ENCODE assay signal across 13 cellular contexts in genomic region chr2:241673797-241674725, GRCh38. TPM values are rescaled to one million over a fixed set of nuclear protein-coding genes. Genes with fewer than 3 reads are reported as not detected.
A peak's percentile ranks its signal among the peaks of the same experiment; 100 is the strongest.
DNase-seq lines count a peak whose midpoint lies in the region; ATAC-seq, FAIRE-seq and TF ChIP-seq lines count a peak whose summit lies in the region.
"Had no signal": no experiment of that assay in that cellular context is flagged by ENCODE, and none has a peak within 500 bp of the region (broad histone marks: within the 10 kb centered on the region; RNA-seq: fewer than 3 reads in every experiment).

No MANE protein-coding gene starts in this region.

- H3K4me1 Mint-ChIP-seq in activated naive CD8-positive, alpha-beta T cell (ENCODE audit: low read depth), result no peaks in the 10 kb centered on the region
- H3K4me1 Mint-ChIP-seq in natural killer cell treated with Interleukin-12 subunit alpha and Interleukin-12 subunit beta and Interleukin-15 and Interleukin-18, amount 100 ng/mL, for 72 hours (ENCODE audit: low read depth in 2 of 2), result peaks cover 7 to 14% of the 10 kb centered on the region in 2 donors
- H3K4me1 Mint-ChIP-seq: memory B cell had no signal

- peak overlapping the region; percentile 46 for H3K27ac ChIP-seq in layer of hippocampus (ENCODE audit: low read depth, low read length)
- H3K27ac ChIP-seq: colonic mucosa, gastroesophageal sphincter had no signal

- no peaks in the 10 kb centered on the region for H3K9me3 Mint-ChIP-seq in activated naive CD8-positive, alpha-beta T cell (ENCODE audit: low read depth)
- H3K9me3 Mint-ChIP-seq in natural killer cell treated with Interleukin-12 subunit alpha and Interleukin-12 subunit beta and Interleukin-15 and Interleukin-18, amount 100 ng/mL, for 72 hours, result no peaks in the 10 kb centered on the region
- H3K9me3 Mint-ChIP-seq: memory B cell had no signal

- H3K27me3 Mint-ChIP-seq in activated naive CD8-positive, alpha-beta T cell, result no peaks in the 10 kb centered on the region
- H3K27me3 Mint-ChIP-seq in natural killer cell treated with Interleukin-12 subunit alpha and Interleukin-12 subunit beta and Interleukin-15 and Interleukin-18, amount 100 ng/mL, for 72 hours, result no peaks in the 10 kb centered on the region
- H3K27me3 Mint-ChIP-seq: memory B cell had no signal

- no peaks in the 10 kb centered on the region for H3K27me3 ChIP-seq in layer of hippocampus (ENCODE audit: control insufficient read depth, insufficient read depth, low read length)
- H3K27me3 ChIP-seq: colonic mucosa, gastroesophageal sphincter had no signal

- ATAC-seq in GM21576 (IDR thresholded peaks at IDR 0.05; ENCODE audit: unreplicated experiment) (no peak), GM19035 (IDR thresholded peaks at IDR 0.05; ENCODE audit: unreplicated experiment) (no peak)
- no peak for ATAC-seq in natural killer cell treated with Interleukin-12 subunit alpha and Interleukin-12 subunit beta and Interleukin-15 and Interleukin-18, amount 100 ng/mL, for 72 hours
- ATAC-seq: gastroesophageal sphincter had no signal

- no peak for FAIRE-seq in H54 (lab: Jason Lieb, UNC)

- H3K27ac Mint-ChIP-seq in activated naive CD8-positive, alpha-beta T cell, result peak overlapping the region; percentile 61
- peak overlapping the region in 1 of 2 donors; percentile 59 for H3K27ac Mint-ChIP-seq in natural killer cell treated with Interleukin-12 subunit alpha and Interleukin-12 subunit beta and Interleukin-15 and Interleukin-18, amount 100 ng/mL, for 72 hours
- H3K27ac Mint-ChIP-seq: memory B cell had no signal

- H3K4me3 Mint-ChIP-seq in activated naive CD8-positive, alpha-beta T cell, result no peak overlapping the region
- H3K4me3 Mint-ChIP-seq in natural killer cell treated with Interleukin-12 subunit alpha and Interleukin-12 subunit beta and Interleukin-15 and Interleukin-18, amount 100 ng/mL, for 72 hours, result no peak overlapping the region
- H3K4me3 Mint-ChIP-seq: memory B cell had no signal

- DNase-seq in Ammon's horn (ENCODE audit: low spot score), result peak; percentile 57
- peak; percentile 73 for DNase-seq in H54 (ENCODE audit: insufficient read length, low spot score)
- no peak for DNase-seq in natural killer cell treated with Interleukin-12 subunit alpha and Interleukin-12 subunit beta and Interleukin-15 and Interleukin-18, amount 100 ng/mL, for 72 hours (ENCODE audit: low spot score)
- no peak for DNase-seq in AML-193 (lab: John Stamatoyannopoulos, UW)
- DNase-seq: colonic mucosa, DMS153, T-helper 1 cell had no signal

- no peak for TF ChIP-seq POLR2A in H54 (IDR thresholded peaks at IDR 0.05; ENCODE audit: low read depth, low read length)

- no peaks in the 10 kb centered on the region for H3K36me3 Mint-ChIP-seq in activated naive CD8-positive, alpha-beta T cell
- H3K36me3 Mint-ChIP-seq in natural killer cell treated with Interleukin-12 subunit alpha and Interleukin-12 subunit beta and Interleukin-15 and Interleukin-18, amount 100 ng/mL, for 72 hours, result no peaks in the 10 kb centered on the region

RNA-seq across cellular contexts. Expression of gene DTYMK, which starts 12.6 kb away (rescaled TPM):
- total RNA-seq in natural killer cell treated with Interleukin-12 subunit alpha and Interleukin-12 subunit beta and Interleukin-15 and Interleukin-18, amount 100 ng/mL, for 72 hours, result 100 to 1,000 TPM in 1 of 2 donors, 10 to 100 TPM in 1; 65.1 to 155 TPM

RNA-seq across cellular contexts. Expression of gene ING5, which starts 27.8 kb away (rescaled TPM):
- total RNA-seq in natural killer cell treated with Interleukin-12 subunit alpha and Interleukin-12 subunit beta and Interleukin-15 and Interleukin-18, amount 100 ng/mL, for 72 hours, result 10 to 100 TPM; 27.8 to 70.6 TPM

RNA-seq across cellular contexts. Expression of gene ATG4B, which starts 36.6 kb away (rescaled TPM):
- 100 to 1,000 TPM in 1 of 2 donors, 10 to 100 TPM in 1; 96.2 to 127 TPM for total RNA-seq in natural killer cell treated with Interleukin-12 subunit alpha and Interleukin-12 subunit beta and Interleukin-15 and Interleukin-18, amount 100 ng/mL, for 72 hours

RNA-seq across cellular contexts. Expression of gene THAP4, which starts 37.1 kb away (rescaled TPM):
- 10 to 100 TPM; 26.9 to 55.9 TPM for total RNA-seq in natural killer cell treated with Interleukin-12 subunit alpha and Interleukin-12 subunit beta and Interleukin-15 and Interleukin-18, amount 100 ng/mL, for 72 hours

Comparison
In these comparisons a context has a peak if more than half of its experiments do, and no peak if none do; other contexts are left out.
1. DNase-seq: peak in Ammon's horn (single experiment) and H54 (single experiment); none in natural killer cell treated with Interleukin-12 subunit alpha and Interleukin-12 subunit beta and Interleukin-15 and Interleukin-18, amount 100 ng/mL, for 72 hours (single experiment) and AML-193 (0 of 2).